In genomic region chr21:39098696-39099111, GRCh38 we compare ENCODE assay signal across 15 cellular contexts.
A peak's percentile ranks its signal among the peaks of the same experiment; 100 is the strongest.
DNase-seq lines count a peak whose midpoint lies in the region; ATAC-seq and TF ChIP-seq lines count a peak whose summit lies in the region.
"Had no signal": no experiment of that assay in that cellular context is flagged by ENCODE, and none has a peak within 500 bp of the region (broad histone marks: within the 10 kb centered on the region; RNA-seq: fewer than 3 reads in every experiment).

No MANE protein-coding gene starts in this region.

- H3K4me3 ChIP-seq in fibroblast of villous mesenchyme (ENCODE audit: low read depth, low read length) = no peak overlapping the region
- H3K4me3 ChIP-seq: BLaER1, HAP-1 had no signal

- TF ChIP-seq CTCF in fibroblast of villous mesenchyme (IDR thresholded peaks at IDR 0.05; ENCODE audit: insufficient read depth, low read depth, low read length) (no peak), neural crest cell (conservative IDR thresholded peaks at IDR 0.05) (no peak)

- no peaks in the 10 kb centered on the region for H3K9me3 Mint-ChIP-seq in neural crest cell
- H3K9me3 Mint-ChIP-seq in effector memory CD8-positive, alpha-beta T cell = no peaks in the 10 kb centered on the region

- H3K4me3 Mint-ChIP-seq in neural crest cell = peak overlapping the region; percentile 53
- H3K4me3 Mint-ChIP-seq in effector memory CD8-positive, alpha-beta T cell = no peak overlapping the region

- no peak overlapping the region for H3K27ac Mint-ChIP-seq in neural crest cell (ENCODE audit: unreplicated experiment)
- H3K27ac Mint-ChIP-seq in effector memory CD8-positive, alpha-beta T cell = no peak overlapping the region

- no peak for ATAC-seq in effector memory CD8-positive, alpha-beta T cell (replicated peaks)
- ATAC-seq: PC-3 had no signal

- H3K27me3 Mint-ChIP-seq in neural crest cell (ENCODE audit: low read depth) = peaks cover 6% of the 10 kb centered on the region
- peaks cover 27% of the 10 kb centered on the region in 2 donors for H3K27me3 Mint-ChIP-seq in effector memory CD8-positive, alpha-beta T cell

- H3K4me1 Mint-ChIP-seq in neural crest cell = peaks cover 42% of the 10 kb centered on the region
- no peaks in the 10 kb centered on the region for H3K4me1 Mint-ChIP-seq in effector memory CD8-positive, alpha-beta T cell (ENCODE audit: low read depth in 2 of 2)

- H3K36me3 Mint-ChIP-seq in neural crest cell (ENCODE audit: low read depth) = no peaks in the 10 kb centered on the region
- H3K36me3 Mint-ChIP-seq in effector memory CD8-positive, alpha-beta T cell (ENCODE audit: insufficient read depth) = peaks cover 3% of the 10 kb centered on the region

- DNase-seq in DMS53 (lab: John Stamatoyannopoulos, UW) = peak; percentile 32
- no peak for DNase-seq in DMS53 treated with DMSO at 0.1 percent for 48 hours (lab: John Stamatoyannopoulos, UW; ENCODE audit: unreplicated experiment)
- peak; percentile 72 for DNase-seq in NCI-H2227 treated with DMSO at 0.1 percent for 48 hours (lab: John Stamatoyannopoulos, UW)
- peak; percentile 80 for DNase-seq in fibroblast of villous mesenchyme (ENCODE audit: low read depth)
- DNase-seq in neural crest cell (ENCODE audit: low read depth, low spot score) = peak; percentile 18
- DNase-seq in occipital lobe (lab: John Stamatoyannopoulos, UW) = no peak
- DNase-seq in COR-L47 (lab: John Stamatoyannopoulos, UW) = no peak
- DNase-seq in effector memory CD8-positive, alpha-beta T cell = no peak
- DNase-seq: 8988T, DMS 273 treated with DMSO at 0.1 percent for 48 hours, NCI-H187, NCI-H510A treated with DMSO at 0.1 percent for 48 hours, PC-3 had no signal

Comparison
In these comparisons a context has a peak if more than half of its experiments do, and no peak if none do; other contexts are left out.
1. DNase-seq: peak in DMS53 (single experiment), NCI-H2227 treated with DMSO at 0.1 percent for 48 hours (single experiment), fibroblast of villous mesenchyme (single experiment) and neural crest cell (single experiment); none in DMS53 treated with DMSO at 0.1 percent for 48 hours (single experiment), occipital lobe (single experiment), COR-L47 (single experiment) and effector memory CD8-positive, alpha-beta T cell (0 of 3).